ENCODE assay signal across 22 cellular contexts in the genomic region with DNA sequence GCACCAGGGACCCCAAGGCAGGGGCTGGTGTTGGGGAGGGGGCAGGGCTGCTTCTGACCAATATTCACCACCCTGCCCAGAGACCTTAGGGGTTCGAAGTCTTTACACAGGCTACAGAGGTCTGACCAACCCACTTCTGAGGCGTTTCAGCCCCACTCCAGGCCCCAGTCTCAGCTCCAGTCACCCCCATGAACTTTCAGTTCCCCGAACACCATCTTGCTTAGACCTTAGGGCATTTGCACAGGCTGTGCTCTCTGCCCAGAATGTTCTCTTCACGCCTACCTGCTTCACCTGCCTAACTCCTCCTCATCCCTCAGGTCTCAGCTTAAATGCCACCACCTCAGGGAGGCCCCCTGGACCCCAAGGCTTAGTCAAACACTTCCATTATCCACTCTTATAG. TPM values are rescaled to one million over a fixed set of nuclear protein-coding genes. Genes with fewer than 3 reads are reported as not detected.
DNase-seq lines count a peak whose midpoint lies in the region; ATAC-seq and TF ChIP-seq lines count a peak whose summit lies in the region.
"Had no signal": no experiment of that assay in that cellular context is flagged by ENCODE, and none has a peak within 500 bp of the region (broad histone marks: within the 10 kb centered on the region; RNA-seq: fewer than 3 reads in every experiment).

No MANE protein-coding gene starts in this region.

- intact Hi-C loops in CD4-positive, alpha-beta T cell (cut with DNase I, micrococcal nuclease) = no loop called here

- peaks cover 0 to 11% (median 0%) of the 10 kb centered on the region in 3 donors for H3K36me3 ChIP-seq in Peyer's patch
- H3K36me3 ChIP-seq: WERI-Rb-1 had no signal

- no peak overlapping the region for H3K4me3 ChIP-seq in Peyer's patch
- H3K4me3 ChIP-seq: heart left ventricle, stomach, upper lobe of left lung had no signal

- H3K4me1 ChIP-seq in foreskin keratinocyte (no peaks in the 10 kb centered on the region), Peyer's patch (no peaks in the 10 kb centered on the region)

- POLR2A ChIA-PET in CD4-positive, alpha-beta T cell (lab: Charles Lee) = interaction anchor here (1.1 to 1.8 kb wide), 2 partner anchors 14 to 17 kb away, joined by 3 to 5 read pairs; no protein-coding TSS in a partner anchor
- POLR2A ChIA-PET in GM10248 (lab: Yijun Ruan, JAX) = no interaction called here

- peaks cover 68% of the 10 kb centered on the region for H3K36me3 Mint-ChIP-seq in CD4-positive, alpha-beta T cell (ENCODE audit: low read depth)
- H3K36me3 Mint-ChIP-seq in memory B cell = peaks cover 48% of the 10 kb centered on the region

- H3K4me1 Mint-ChIP-seq in CD4-positive, alpha-beta T cell (ENCODE audit: low read depth) = peaks cover 4% of the 10 kb centered on the region
- peaks cover 25% of the 10 kb centered on the region for H3K4me1 Mint-ChIP-seq in memory B cell

- TF ChIP-seq POLR2A in Peyer's patch (IDR thresholded peaks at IDR 0.05) = no peak

- DNase-seq in CD4-positive, alpha-beta T cell = no peak
- DNase-seq in GM10248 (ENCODE audit: extremely low spot score) (peak; percentile 62), RPMI8226 (peak; percentile 60), memory B cell (ENCODE audit: low spot score in 2 of 2) (no peak), foreskin keratinocyte (no peak), Peyer's patch (no peak), NCI-H1694 treated with DMSO at 0.1 percent for 48 hours (lab: John Stamatoyannopoulos, UW) (no peak)
- DNase-seq: activated CD8-positive, alpha-beta memory T cell treated with anti-CD3 and anti-CD28 coated beads for 24 hours; amygdala; GOT3; heart left ventricle; KBM-7; NCI-H1930; NCI-H345; stomach; T-helper 2 cell; upper lobe of left lung; WERI-Rb-1 had no signal

- H3K9me3 ChIP-seq in CD4-positive, alpha-beta T cell (ENCODE audit: control insufficient read depth, low read length) = no peaks in the 10 kb centered on the region
- H3K9me3 ChIP-seq in Peyer's patch = no peaks in the 10 kb centered on the region
- H3K9me3 ChIP-seq: heart left ventricle, stomach, upper lobe of left lung had no signal

- H3K27me3 Mint-ChIP-seq in CD4-positive, alpha-beta T cell = no peaks in the 10 kb centered on the region
- no peaks in the 10 kb centered on the region for H3K27me3 Mint-ChIP-seq in memory B cell
- H3K27me3 Mint-ChIP-seq: dendritic cell treated with granulocyte-macrophage colony-stimulating factor and Interleukin-4, amounts not matched to agents 40 ng/mL and 50 ng/mL, for 4 days had no signal

- CTCF ChIA-PET in CD4-positive, alpha-beta T cell (lab: Charles Lee) = no interaction called here
- CTCF ChIA-PET in GM10248 (lab: Yijun Ruan, JAX) = interaction anchor here (1.2 to 5.9 kb wide), 8 partner anchors 13 to 508 kb away, joined by 3 to 55 read pairs (median 4); no protein-coding TSS in a partner anchor

- peak overlapping the region; percentile 47 for H3K27ac Mint-ChIP-seq in CD4-positive, alpha-beta T cell
- H3K27ac Mint-ChIP-seq in memory B cell = peak overlapping the region; percentile 72
- H3K27ac Mint-ChIP-seq: activated T-helper 1 cell treated with anti-CD3 and anti-CD28 coated beads, Interleukin-12 subunit alpha, Interleukin-12 subunit beta, Interleukin-2, Interleukin-4 antibody, amounts not matched to agents 30 ng/mL and 10 ng/mL and 1 ng/mL, durations not matched to agents 14 hours and 24 hours and 36 hours; dendritic cell treated with granulocyte-macrophage colony-stimulating factor and Interleukin-4, amounts not matched to agents 40 ng/mL and 50 ng/mL, for 4 days; nephron; progenitor cell of endocrine pancreas had no signal

- H3K9me3 Mint-ChIP-seq in CD4-positive, alpha-beta T cell = no peaks in the 10 kb centered on the region
- H3K9me3 Mint-ChIP-seq in memory B cell = no peaks in the 10 kb centered on the region
- H3K9me3 Mint-ChIP-seq: activated T-helper 1 cell treated with anti-CD3 and anti-CD28 coated beads, Interleukin-12 subunit alpha, Interleukin-12 subunit beta, Interleukin-2, Interleukin-4 antibody, amounts not matched to agents 30 ng/mL and 10 ng/mL and 1 ng/mL, durations not matched to agents 14 hours and 24 hours and 36 hours; dendritic cell treated with granulocyte-macrophage colony-stimulating factor and Interleukin-4, amounts not matched to agents 40 ng/mL and 50 ng/mL, for 4 days; nephron had no signal

- no peak for ATAC-seq in CD4-positive, alpha-beta T cell (ENCODE audit: poor library complexity)
- peak; percentile 27 for ATAC-seq in memory B cell (ENCODE audit: low read depth)
- no peak for ATAC-seq in foreskin keratinocyte

- no peaks in the 10 kb centered on the region for H3K27me3 ChIP-seq in CD4-positive, alpha-beta T cell (ENCODE audit: control insufficient read depth, insufficient read depth, low read length)
- H3K27me3 ChIP-seq in foreskin keratinocyte = peaks cover 7% of the 10 kb centered on the region
- no peaks in the 10 kb centered on the region for H3K27me3 ChIP-seq in Peyer's patch
- H3K27me3 ChIP-seq: heart left ventricle, stomach, upper lobe of left lung had no signal

- no peak for TF ChIP-seq CTCF in CD4-positive, alpha-beta T cell (IDR thresholded peaks at IDR 0.05)
- TF ChIP-seq CTCF in GM10248 (IDR thresholded peaks at IDR 0.05; ENCODE audit: control extremely low read depth, extremely low read depth, low read depth, missing control alignments) (no peak), foreskin keratinocyte (conservative IDR thresholded peaks at IDR 0.05) (no peak), Peyer's patch (IDR thresholded peaks at IDR 0.05) (no peak)

- H3K4me3 Mint-ChIP-seq in CD4-positive, alpha-beta T cell = no peak overlapping the region
- no peak overlapping the region for H3K4me3 Mint-ChIP-seq in memory B cell
- H3K4me3 Mint-ChIP-seq: activated T-helper 1 cell treated with anti-CD3 and anti-CD28 coated beads, Interleukin-12 subunit alpha, Interleukin-12 subunit beta, Interleukin-2, Interleukin-4 antibody, amounts not matched to agents 30 ng/mL and 10 ng/mL and 1 ng/mL, durations not matched to agents 14 hours and 24 hours and 36 hours; dendritic cell treated with granulocyte-macrophage colony-stimulating factor and Interleukin-4, amounts not matched to agents 40 ng/mL and 50 ng/mL, for 4 days; nephron had no signal

- H3K27ac ChIP-seq in CD4-positive, alpha-beta T cell (ENCODE audit: low read depth, low read length) = no peak overlapping the region
- no peak overlapping the region for H3K27ac ChIP-seq in foreskin keratinocyte
- no peak overlapping the region for H3K27ac ChIP-seq in Peyer's patch
- H3K27ac ChIP-seq: heart left ventricle, stomach, upper lobe of left lung, WERI-Rb-1 had no signal

RNA-seq across cellular contexts. Expression of gene CPNE2, which starts 25.8 kb away (rescaled TPM):
- 1 to 10 TPM; 2.2 to 3.5 TPM for total RNA-seq in CD4-positive, alpha-beta T cell
- total RNA-seq in foreskin keratinocyte (22.9 and 23.5 TPM in 2 replicates), Peyer's patch (10 to 100 TPM; 26.4 to 73.9 (median 64.8) TPM)
- polyA plus RNA-seq in foreskin keratinocyte = 30.5 and 33.6 TPM in 2 replicates

Comparison
In these comparisons a context has a peak if more than half of its experiments do, and no peak if none do; other contexts are left out.
1. DNase-seq: peak in GM10248 (single experiment) and RPMI8226 (single experiment); none in CD4-positive, alpha-beta T cell (0 of 10), memory B cell (0 of 2), foreskin keratinocyte (0 of 2), Peyer's patch (0 of 3) and NCI-H1694 treated with DMSO at 0.1 percent for 48 hours (single experiment).